8 cellular contexts compared by ENCODE assay signal in the genomic region with DNA sequence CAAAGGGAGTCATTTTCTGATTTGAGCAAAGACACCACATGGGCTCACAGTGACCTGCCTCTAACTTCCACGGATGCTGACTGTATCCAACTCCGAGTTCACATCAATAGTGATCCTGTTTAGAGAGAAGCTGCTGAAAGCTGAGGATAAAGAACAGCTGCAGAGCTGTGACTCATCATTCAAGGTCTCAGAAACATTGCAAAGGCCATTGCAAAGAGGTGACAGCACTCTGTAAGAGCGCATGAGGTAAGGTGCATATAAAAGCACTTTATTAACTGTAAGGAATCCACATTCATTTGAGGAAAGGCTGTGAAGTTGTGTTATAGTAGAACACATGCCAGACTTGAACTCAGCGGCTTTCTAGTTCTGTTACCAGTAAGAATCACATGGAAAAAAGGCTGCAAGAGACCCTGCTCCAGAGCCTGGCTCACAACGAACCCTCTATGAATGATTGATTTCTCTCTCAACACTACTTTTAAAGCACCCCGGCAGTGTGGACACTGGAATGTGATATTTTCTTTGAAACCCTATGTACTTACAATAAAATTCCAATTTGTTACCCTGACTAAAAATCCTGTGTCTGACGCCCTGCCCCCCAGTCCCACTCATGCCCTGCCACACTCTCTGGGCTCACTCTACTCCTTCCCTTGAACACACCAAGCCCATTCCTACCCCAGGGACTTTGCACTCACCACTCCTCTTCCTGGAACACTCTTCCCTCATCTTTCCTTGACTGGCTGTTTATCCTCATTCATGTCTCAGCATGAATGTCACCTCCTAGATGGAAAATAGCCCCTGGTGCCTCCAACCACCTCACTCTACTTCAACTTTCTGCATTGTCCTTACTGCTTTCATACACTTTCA.
DNase-seq lines count a peak whose midpoint lies in the region; ATAC-seq and TF ChIP-seq lines count a peak whose summit lies in the region.

No MANE protein-coding gene starts in this region.

- peak overlapping the region in 1 of 4 donors; percentile 29 for H3K27ac ChIP-seq in gastroesophageal sphincter

- 23 to 48% methylated on average over 4 to 6 of the region's 7 CpGs for WGBS in gastroesophageal sphincter (ENCODE audit: low coverage in 1 of 2), 2 donors

- no peak for TF ChIP-seq EP300 in gastroesophageal sphincter (IDR thresholded peaks at IDR 0.05)

- H3K27me3 ChIP-seq in gastroesophageal sphincter = no peaks in the 10 kb centered on the region
- peaks cover 5% of the 10 kb centered on the region for H3K27me3 ChIP-seq in skeletal muscle satellite cell (ENCODE audit: control insufficient read depth, insufficient read depth, low read length)

- no peak overlapping the region for H3K9ac ChIP-seq in skeletal muscle satellite cell (ENCODE audit: low read depth, low read length)

- peak; percentile 74 for ATAC-seq in gastroesophageal sphincter
- no peak for ATAC-seq in HG02981 (IDR thresholded peaks at IDR 0.05; ENCODE audit: unreplicated experiment)
- no peak for ATAC-seq in GM21390 (IDR thresholded peaks at IDR 0.05; ENCODE audit: unreplicated experiment)

- DNase-seq in HS-27A (ENCODE audit: low read depth) = peak; percentile 35
- peak; percentile 46 for DNase-seq in SK-MEL-5 (ENCODE audit: low read depth, low spot score)
- DNase-seq in NCI-H2081 (lab: John Stamatoyannopoulos, UW) = no peak
- DNase-seq in stimulated activated CD4-positive, alpha-beta T cell treated with anti-CD3 and anti-CD28 coated beads, Interleukin-4, amount 100 ng/mL, for 4 hours = no peak

- H3K9me3 ChIP-seq in gastroesophageal sphincter = no peaks in the 10 kb centered on the region
- H3K9me3 ChIP-seq in skeletal muscle satellite cell (replicated peaks; ENCODE audit: low read length) = no peaks in the 10 kb centered on the region

- H3K4me1 ChIP-seq in gastroesophageal sphincter = no peaks in the 10 kb centered on the region
- H3K4me1 ChIP-seq in skeletal muscle satellite cell (ENCODE audit: control insufficient read depth, insufficient read depth, low read length) = peaks cover 16% of the 10 kb centered on the region

- H3K36me3 ChIP-seq in gastroesophageal sphincter = no peaks in the 10 kb centered on the region
- H3K36me3 ChIP-seq in skeletal muscle satellite cell (ENCODE audit: insufficient read depth, low read length) = no peaks in the 10 kb centered on the region

- peak overlapping the region; percentile 20 for H3K4me2 ChIP-seq in skeletal muscle satellite cell (ENCODE audit: low read length)

- no peak for TF ChIP-seq CTCF in gastroesophageal sphincter (IDR thresholded peaks at IDR 0.05)

- TF ChIP-seq POLR2A in gastroesophageal sphincter (IDR thresholded peaks at IDR 0.05) = no peak

- in situ Hi-C loops in SK-MEL-5 (cut with HindIII; ENCODE audit: low pct_unique_long_range_greater_than_20kb, low sequenced_read_pairs) = no loop called here

- no peak overlapping the region for H3K4me3 ChIP-seq in gastroesophageal sphincter
- no peak overlapping the region for H3K4me3 ChIP-seq in skeletal muscle satellite cell (ENCODE audit: low read length)

Comparison
In these comparisons a context has a peak if more than half of its experiments do, and no peak if none do; other contexts are left out.
1. DNase-seq: peak in HS-27A (single experiment) and SK-MEL-5 (single experiment); none in NCI-H2081 (0 of 2) and stimulated activated CD4-positive, alpha-beta T cell treated with anti-CD3 and anti-CD28 coated beads, Interleukin-4, amount 100 ng/mL, for 4 hours (0 of 2).